ENCODE assay signal across 28 cellular contexts in genomic region chr22:38089474-38089851, GRCh38. TPM values are rescaled to one million over a fixed set of nuclear protein-coding genes. Genes with fewer than 3 reads are reported as not detected.
DNase-seq lines count a peak whose midpoint lies in the region; ATAC-seq and TF ChIP-seq lines count a peak whose summit lies in the region.
"Had no signal": no experiment of that assay in that cellular context is flagged by ENCODE, and none has a peak within 500 bp of the region (broad histone marks: within the 10 kb centered on the region; RNA-seq: fewer than 3 reads in every experiment).

No MANE protein-coding gene starts in this region.

- peak; percentile 43 for ATAC-seq in GM23338
- ATAC-seq in WTC11, result peak; percentile 12; the same call in 1 of the 2 replicates
- no peak for ATAC-seq in GM18870 (IDR thresholded peaks at IDR 0.05; ENCODE audit: unreplicated experiment)
- ATAC-seq: HepG2, mucosa of descending colon had no signal

- H3K27ac Mint-ChIP-seq in GM23338 (no peak overlapping the region), WTC11 (no peak overlapping the region)
- H3K27ac Mint-ChIP-seq: activated CD4-positive, alpha-beta T cell treated with anti-CD3 and anti-CD28 coated beads, Interleukin-2, amount 10 ng/mL, durations not matched to agents 7 days and 5 days; activated naive CD4-positive, alpha-beta T cell treated with anti-CD3 and anti-CD28 coated beads, Interleukin-2, amount 10 ng/mL, durations not matched to agents 7 days and 5 days; activated T-helper 1 cell treated with anti-CD3 and anti-CD28 coated beads, Interleukin-12 subunit alpha, Interleukin-12 subunit beta, Interleukin-2, Interleukin-4 antibody, amounts not matched to agents 30 ng/mL and 10 ng/mL and 1 ng/mL, durations not matched to agents 14 hours and 24 hours and 36 hours; dendritic cell treated with granulocyte-macrophage colony-stimulating factor and Interleukin-4, amounts not matched to agents 40 ng/mL and 50 ng/mL, for 4 days; progenitor cell of endocrine pancreas had no signal

- TF ChIP-seq CTCF in GM23338 (conservative IDR thresholded peaks at IDR 0.05; ENCODE audit: low read depth in 2 of 2), result no peak
- TF ChIP-seq CTCF in WTC11 (IDR thresholded peaks at IDR 0.05), result no peak

- POLR2A ChIA-PET in WTC11 (lab: Charles Lee), result no interaction called here

- H4K20me1 ChIP-seq in GM23338 (replicated peaks; ENCODE audit: insufficient read depth), result no peaks in the 10 kb centered on the region

- no peaks in the 10 kb centered on the region for H3K9me2 ChIP-seq in GM23338 (ENCODE audit: insufficient read depth)
- H3K9me2 ChIP-seq: SK-N-SH had no signal

- H3K4me1 ChIP-seq in GM23338 (ENCODE audit: insufficient read depth) (peaks cover 11% of the 10 kb centered on the region; the same call in 1 of the 2 replicates), iPS-15b (ENCODE audit: control insufficient read depth, insufficient read depth, low read length) (peaks cover 3% of the 10 kb centered on the region)
- H3K4me1 ChIP-seq: BLaER1 treated with 17β-estradiol and CSF1 and Interleukin-3, amounts not matched to agents 10 nM and 100 nM; Caco-2 had no signal

- H3K9ac ChIP-seq in iPS-15b (ENCODE audit: low read depth, low read length), result no peak overlapping the region
- H3K9ac ChIP-seq: BLaER1 treated with 17β-estradiol and CSF1 and Interleukin-3, amounts not matched to agents 10 nM and 100 nM; SK-N-SH had no signal

- H3K27me3 ChIP-seq in GM23338 (ENCODE audit: insufficient read depth) (peaks cover 7% of the 10 kb centered on the region), iPS-15b (ENCODE audit: control insufficient read depth, insufficient read depth, low read length) (peaks cover 2% of the 10 kb centered on the region)

- H3K4me3 Mint-ChIP-seq in GM23338 (peak overlapping the region; percentile 47; the same call in 2 of the 3 replicates), WTC11 (peak overlapping the region; percentile 47; the same call in 1 of the 2 replicates)
- H3K4me3 Mint-ChIP-seq: activated CD4-positive, alpha-beta T cell treated with anti-CD3 and anti-CD28 coated beads, Interleukin-2, amount 10 ng/mL, durations not matched to agents 7 days and 5 days; activated naive CD4-positive, alpha-beta T cell treated with anti-CD3 and anti-CD28 coated beads, Interleukin-2, amount 10 ng/mL, durations not matched to agents 7 days and 5 days; activated T-helper 1 cell treated with anti-CD3 and anti-CD28 coated beads, Interleukin-12 subunit alpha, Interleukin-12 subunit beta, Interleukin-2, Interleukin-4 antibody, amounts not matched to agents 30 ng/mL and 10 ng/mL and 1 ng/mL, durations not matched to agents 14 hours and 24 hours and 36 hours; dendritic cell treated with granulocyte-macrophage colony-stimulating factor and Interleukin-4, amounts not matched to agents 40 ng/mL and 50 ng/mL, for 4 days had no signal

- H3K4me2 ChIP-seq in GM23338, result peak overlapping the region; percentile 83
- H3K4me2 ChIP-seq: BLaER1 treated with 17β-estradiol and CSF1 and Interleukin-3, amounts not matched to agents 10 nM and 100 nM; SK-N-SH had no signal

- 0 out of 2 replicates have a peak, but pooled peaks cover 5% of the 10 kb centered on the region for H3F3A ChIP-seq in GM23338 (replicated peaks; ENCODE audit: low read depth)

- peaks cover 14% of the 10 kb centered on the region for H3K27me3 Mint-ChIP-seq in GM23338 (ENCODE audit: insufficient read depth, low read depth, poor library complexity)
- peaks cover 4% of the 10 kb centered on the region; the same call in 1 of the 2 replicates for H3K27me3 Mint-ChIP-seq in WTC11 (ENCODE audit: low read depth)

- peak overlapping the region; percentile 87 for H2AFZ ChIP-seq in GM23338

- no peak overlapping the region for H3K27ac ChIP-seq in GM23338 (ENCODE audit: low read depth)
- H3K27ac ChIP-seq: BLaER1 treated with 17β-estradiol and CSF1 and Interleukin-3, amounts not matched to agents 10 nM and 100 nM had no signal

- H3K4me3 ChIP-seq in GM23338 (peak overlapping the region; percentile 58), iPS-15b (ENCODE audit: low read depth, low read length) (peak overlapping the region; percentile 46)
- H3K4me3 ChIP-seq: BLaER1 treated with 17β-estradiol and CSF1 and Interleukin-3, amounts not matched to agents 10 nM and 100 nM; HAP-1; mucosa of descending colon had no signal

- H3K36me3 Mint-ChIP-seq in GM23338 (ENCODE audit: low read depth) (peaks cover 2% of the 10 kb centered on the region; the same call in 2 of the 3 replicates), WTC11 (no peaks in the 10 kb centered on the region; the same call in 1 of the 2 replicates)
- H3K36me3 Mint-ChIP-seq: activated naive CD4-positive, alpha-beta T cell treated with anti-CD3 and anti-CD28 coated beads, Interleukin-2, amount 10 ng/mL, durations not matched to agents 7 days and 5 days had no signal

- H3K36me3 ChIP-seq in GM23338 (ENCODE audit: insufficient read depth), result no peaks in the 10 kb centered on the region
- peaks cover 6% of the 10 kb centered on the region for H3K36me3 ChIP-seq in iPS-15b (ENCODE audit: control insufficient read depth, insufficient read depth, low read length)
- H3K36me3 ChIP-seq: BLaER1 treated with 17β-estradiol and CSF1 and Interleukin-3, amounts not matched to agents 10 nM and 100 nM; HAP-1 had no signal

- no peaks in the 10 kb centered on the region; the same call in 1 of the 2 replicates for H3K79me2 ChIP-seq in GM23338 (replicated peaks; ENCODE audit: insufficient read depth)

- CTCF ChIA-PET in WTC11 (lab: Charles Lee), result interaction anchor here (0.6 to 14.3 kb wide), 9 partner anchors 11 to 346 kb away, joined by 3 to 183 read pairs (median 4); partner anchors contain the start of gene PLA2G6

- no peaks in the 10 kb centered on the region for H3K9me3 ChIP-seq in iPS-15b (ENCODE audit: control insufficient read depth, insufficient read depth, low read length)
- H3K9me3 ChIP-seq: BLaER1 treated with 17β-estradiol and CSF1 and Interleukin-3, amounts not matched to agents 10 nM and 100 nM; Caco-2; HAP-1; mucosa of descending colon; SK-N-SH had no signal

- H3K4me1 Mint-ChIP-seq in GM23338, result peaks cover 9% of the 10 kb centered on the region; the same call in 2 of the 3 replicates
- peaks cover 5% of the 10 kb centered on the region; the same call in 1 of the 2 replicates for H3K4me1 Mint-ChIP-seq in WTC11
- H3K4me1 Mint-ChIP-seq: activated naive CD4-positive, alpha-beta T cell treated with anti-CD3 and anti-CD28 coated beads, Interleukin-2, amount 10 ng/mL, durations not matched to agents 7 days and 5 days had no signal

- DNase-seq in GM23338 (ENCODE audit: low spot score) (no peak), WTC11 (ENCODE audit: low spot score) (no peak), retina (peak; percentile 24), OCI-M2 (lab: John Stamatoyannopoulos, UW; ENCODE audit: unreplicated experiment) (no peak), mucosa of gallbladder (ENCODE audit: low spot score) (no peak), RKO (ENCODE audit: low spot score) (no peak)
- DNase-seq: activated CD4-positive, alpha-beta T cell treated with anti-CD3 and anti-CD28 coated beads, Interleukin-2, amount 10 ng/mL, durations not matched to agents 7 days and 5 days; activated naive CD4-positive, alpha-beta T cell treated with anti-CD3 and anti-CD28 coated beads, Interleukin-2, amount 10 ng/mL, durations not matched to agents 7 days and 5 days; amniotic stem cell; Caco-2; DMS79; mucosa of descending colon; NCI-H1694 treated with DMSO at 0.1 percent for 48 hours; RPMI8226; substantia nigra had no signal

- no peaks in the 10 kb centered on the region for H3K9me3 Mint-ChIP-seq in GM23338
- no peaks in the 10 kb centered on the region for H3K9me3 Mint-ChIP-seq in WTC11
- H3K9me3 Mint-ChIP-seq: activated CD4-positive, alpha-beta T cell treated with anti-CD3 and anti-CD28 coated beads, Interleukin-2, amount 10 ng/mL, durations not matched to agents 7 days and 5 days; activated naive CD4-positive, alpha-beta T cell treated with anti-CD3 and anti-CD28 coated beads, Interleukin-2, amount 10 ng/mL, durations not matched to agents 7 days and 5 days; activated T-helper 1 cell treated with anti-CD3 and anti-CD28 coated beads, Interleukin-12 subunit alpha, Interleukin-12 subunit beta, Interleukin-2, Interleukin-4 antibody, amounts not matched to agents 30 ng/mL and 10 ng/mL and 1 ng/mL, durations not matched to agents 14 hours and 24 hours and 36 hours; dendritic cell treated with granulocyte-macrophage colony-stimulating factor and Interleukin-4, amounts not matched to agents 40 ng/mL and 50 ng/mL, for 4 days had no signal

TF ChIP-seq in GM23338, 12 proteins besides CTCF, POLR2A, EP300 and RAD21 (continues in another document):
- TF ChIP-seq CREB1 (CRISPR knock-in tag; IDR thresholded peaks at IDR 0.05; ENCODE audit: low read depth) (no peak), STAT1 (IDR thresholded peaks at IDR 0.05; ENCODE audit: unreplicated experiment) (no peak), JUNB (IDR thresholded peaks at IDR 0.05; ENCODE audit: unreplicated experiment) (no peak), EZH2 (IDR thresholded peaks at IDR 0.05; ENCODE audit: low read depth, unreplicated experiment) (no peak)

TF ChIP-seq in WTC11, 78 proteins besides CTCF, POLR2A, EP300 and RAD21 (continues in another document):
- TF ChIP-seq MLX (CRISPR knock-in tag; IDR thresholded peaks at IDR 0.05), result no peak

RNA-seq across cellular contexts. Expression of gene SLC16A8, which starts 5.5 kb away (rescaled TPM):
- 0.66 and 1.0 TPM in 2 replicates for total RNA-seq in GM23338 (2014; rRNA removed; shearing (Covaris generic))
- 0.52 and 0.56 TPM in 2 replicates for polyA plus RNA-seq in GM23338 (2016; fragmentation: Nextera tagmentation; extraction: Ambion mirVana)
- total RNA-seq in WTC11 (2021) (0.53 to 0.98 TPM (median 0.57 TPM) in 3 replicates), mucosa of gallbladder (0.35 TPM)
- total RNA-seq: activated CD4-positive, alpha-beta T cell treated with anti-CD3 and anti-CD28 coated beads, Interleukin-2, amount 10 ng/mL, durations not matched to agents 7 days and 5 days; Caco-2; HepG2; LHCN-M2; mucosa of descending colon; T-helper 2 cell treated with Interferon-gamma antibody and Interleukin-4, amounts not matched to agents 100 ng/mL and 5 ng/mL, for 36 hours had no signal
- polyA plus RNA-seq: HepG2, neural cell, SK-N-SH had no signal

RNA-seq across cellular contexts. Expression of gene BAIAP2L2, which starts 21.0 kb away (rescaled TPM):
- total RNA-seq in GM23338 (2014; rRNA removed; shearing (Covaris generic)), result 3.9 and 5.6 TPM in 2 replicates
- polyA plus RNA-seq in GM23338 (2016; fragmentation: Nextera tagmentation; extraction: Ambion mirVana), result 5.6 and 7.6 TPM in 2 replicates
- total RNA-seq in WTC11 (2021) (3.0 to 5.7 TPM (median 4.9 TPM) in 3 replicates), mucosa of gallbladder (216 TPM)
- total RNA-seq: skeletal muscle tissue had no signal

RNA-seq across cellular contexts. Expression of gene PICK1, which starts 32.3 kb away (rescaled TPM):
- 28.3 and 36.2 TPM in 2 replicates for total RNA-seq in GM23338 (2014; rRNA removed; shearing (Covaris generic))
- polyA plus RNA-seq in GM23338 (2016; fragmentation: Nextera tagmentation; extraction: Ambion mirVana), result 14.0 and 15.9 TPM in 2 replicates
- 28.1 to 33.4 TPM (median 28.2 TPM) in 3 replicates for total RNA-seq in WTC11 (2021)
- 49.0 TPM for total RNA-seq in mucosa of gallbladder

Comparison
In these comparisons a context has a peak if more than half of its experiments do, and no peak if none do; other contexts are left out.
1. RNA of gene BAIAP2L2, which starts 21.0 kb away (total RNA-seq): 216 TPM in mucosa of gallbladder (single experiment); 3.9 to 5.6 TPM in GM23338 and 3.0 to 5.7 TPM in WTC11; every median in the first group is over 10 times any median in the second.